26 cellular contexts compared by ENCODE assay signal in the genomic region with DNA sequence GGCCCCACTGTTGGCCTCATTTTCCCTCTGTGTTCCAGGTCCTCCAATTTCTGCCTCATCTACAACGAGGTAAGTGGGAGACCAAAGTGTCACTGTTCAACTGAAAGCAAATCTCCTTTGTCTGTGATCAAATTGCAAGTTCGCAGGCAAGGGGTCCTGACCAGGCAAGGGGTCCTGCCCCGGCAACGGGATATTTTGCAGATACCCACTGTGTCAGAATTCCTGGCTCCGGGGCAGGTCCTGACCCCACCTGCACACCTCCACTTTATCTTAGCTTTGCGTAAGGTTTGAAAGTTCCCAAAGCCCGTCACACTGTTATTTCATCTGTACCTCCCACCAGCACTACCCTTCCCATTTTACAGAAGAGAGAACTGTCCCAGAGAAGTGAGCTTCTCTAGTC. TPM values are rescaled to one million over a fixed set of nuclear protein-coding genes. Genes with fewer than 3 reads are reported as not detected.
DNase-seq lines count a peak whose midpoint lies in the region; ATAC-seq and TF ChIP-seq lines count a peak whose summit lies in the region.
"Had no signal": no experiment of that assay in that cellular context is flagged by ENCODE, and none has a peak within 500 bp of the region (broad histone marks: within the 10 kb centered on the region; RNA-seq: fewer than 3 reads in every experiment).

No MANE protein-coding gene starts in this region.

- H3K9me3 ChIP-seq in SK-N-MC (ENCODE audit: low read depth, low read length), result no peaks in the 10 kb centered on the region
- H3K9me3 ChIP-seq: left lung, psoas muscle, sigmoid colon, tibial nerve had no signal

- no peak for TF ChIP-seq CTCF in progenitor cell of endocrine pancreas (IDR thresholded peaks at IDR 0.05; ENCODE audit: unreplicated experiment)

- peak; percentile 64 for DNase-seq in CD1c-positive myeloid dendritic cell (ENCODE audit: extremely low spot score)
- DNase-seq in SK-N-MC (ENCODE audit: low read depth, low spot score), result no peak
- DNase-seq in mesendoderm, result no peak
- DNase-seq in progenitor cell of endocrine pancreas (ENCODE audit: low spot score, unreplicated experiment), result no peak
- no peak for DNase-seq in NCI-H69 (lab: John Stamatoyannopoulos, UW)
- no peak for DNase-seq in NCI-H2081 treated with DMSO at 0.1 percent for 48 hours (lab: John Stamatoyannopoulos, UW)
- DNase-seq: activated CD4-positive, alpha-beta memory T cell treated with anti-CD3 and anti-CD28 coated beads for 36 hours; activated CD4-positive, CD25-positive, alpha-beta regulatory T cell treated with anti-CD3 and anti-CD28 coated beads, Interleukin-2, amount 50 U/mL, for 72 hours; activated effector memory CD4-positive, alpha-beta T cell treated with Interleukin-2 at 50 U/mL for 16 hours; activated T-cell treated with anti-CD3 and anti-CD28 coated beads for 4 hours; CD8-positive, alpha-beta T cell; central memory CD4-positive, alpha-beta T cell; hypothalamus; immature natural killer cell; left lung; NCI-H446 treated with DMSO at 0.1 percent for 48 hours; psoas muscle; sigmoid colon; stimulated activated CD4-positive, alpha-beta T cell treated with anti-CD3 and anti-CD28 coated beads, Interleukin-4, amount 100 ng/mL, for 4 hours; stimulated activated naive CD4-positive, alpha-beta T cell treated with Interleukin-2 at 50 U/mL for 16 hours had no signal

- H3K9me3 Mint-ChIP-seq in progenitor cell of endocrine pancreas (ENCODE audit: low read depth), result no peaks in the 10 kb centered on the region
- H3K9me3 Mint-ChIP-seq: activated CD4-positive, alpha-beta memory T cell treated with anti-CD3 and anti-CD28 coated beads for 36 hours; CD8-positive, alpha-beta T cell; immature natural killer cell; neural crest cell had no signal

- H3K4me1 Mint-ChIP-seq in progenitor cell of endocrine pancreas (ENCODE audit: low read depth), result peaks cover 14% of the 10 kb centered on the region
- H3K4me1 Mint-ChIP-seq: immature natural killer cell had no signal

- WGBS in mesendoderm (ENCODE audit: extremely low coverage, insufficient coverage, low lambda C conversion rate), result no CpG with 5 or more reads among the region's 7 CpGs

- peaks cover 18% of the 10 kb centered on the region for H3K4me1 ChIP-seq in mesendoderm (ENCODE audit: control insufficient read depth, low read depth, low read length)
- H3K4me1 ChIP-seq: psoas muscle had no signal

- H3K27me3 Mint-ChIP-seq in progenitor cell of endocrine pancreas, result peaks cover 31% of the 10 kb centered on the region
- H3K27me3 Mint-ChIP-seq: activated CD4-positive, alpha-beta memory T cell treated with anti-CD3 and anti-CD28 coated beads for 36 hours; activated naive CD8-positive, alpha-beta T cell had no signal

- H3K79me2 ChIP-seq in mesendoderm (ENCODE audit: control insufficient read depth, insufficient read depth, low read length), result no peaks in the 10 kb centered on the region

- H3K18ac ChIP-seq in mesendoderm (ENCODE audit: low read length), result no peak overlapping the region

- H3K36me3 Mint-ChIP-seq in progenitor cell of endocrine pancreas (ENCODE audit: insufficient read depth), result no peaks in the 10 kb centered on the region
- H3K36me3 Mint-ChIP-seq: activated CD4-positive, alpha-beta memory T cell treated with anti-CD3 and anti-CD28 coated beads for 36 hours; activated naive CD8-positive, alpha-beta T cell; CD8-positive, alpha-beta T cell; immature natural killer cell had no signal

- H3K23ac ChIP-seq in mesendoderm (ENCODE audit: low read length), result no peak overlapping the region

- H3K4me3 ChIP-seq in SK-N-MC (no peak overlapping the region), mesendoderm (ENCODE audit: low read length) (no peak overlapping the region)
- H3K4me3 ChIP-seq: K562, left lung, psoas muscle, sigmoid colon, tibial nerve had no signal

- no peak overlapping the region for H3K4me3 Mint-ChIP-seq in progenitor cell of endocrine pancreas (ENCODE audit: low read depth)
- H3K4me3 Mint-ChIP-seq: activated CD4-positive, alpha-beta memory T cell treated with anti-CD3 and anti-CD28 coated beads for 36 hours; activated naive CD8-positive, alpha-beta T cell; CD8-positive, alpha-beta T cell; immature natural killer cell; neural crest cell had no signal

- no peaks in the 10 kb centered on the region for H3K27me3 ChIP-seq in mesendoderm (ENCODE audit: insufficient read depth, low read length, poor library complexity)
- H3K27me3 ChIP-seq: left lung, sigmoid colon, tibial nerve had no signal

- H3K36me3 ChIP-seq in SK-N-MC (ENCODE audit: insufficient read depth, low read length) (no peaks in the 10 kb centered on the region), mesendoderm (ENCODE audit: control insufficient read depth, insufficient read depth, low read length) (no peaks in the 10 kb centered on the region)
- H3K36me3 ChIP-seq: left lung, sigmoid colon, tibial nerve had no signal

- no peak overlapping the region for H4K8ac ChIP-seq in mesendoderm (ENCODE audit: low read depth, low read length)

- no peak overlapping the region for H2AK5ac ChIP-seq in mesendoderm (ENCODE audit: low read length)

- peak overlapping the region; percentile 2 for H3K27ac Mint-ChIP-seq in progenitor cell of endocrine pancreas
- H3K27ac Mint-ChIP-seq: activated CD4-positive, alpha-beta memory T cell treated with anti-CD3 and anti-CD28 coated beads for 36 hours; activated naive CD8-positive, alpha-beta T cell; CD8-positive, alpha-beta T cell; immature natural killer cell had no signal

- no peak overlapping the region for H2BK5ac ChIP-seq in mesendoderm (ENCODE audit: low read length)

- H3K79me1 ChIP-seq in mesendoderm (ENCODE audit: low read length), result no peaks in the 10 kb centered on the region

- peak overlapping the region; percentile 20 for H3K4ac ChIP-seq in mesendoderm (ENCODE audit: low read depth, low read length)

- 0 out of 2 replicates have a peak overlapping the region, but pooled peaks have one; percentile 4 for H3K27ac ChIP-seq in SK-N-MC
- no peak overlapping the region for H3K27ac ChIP-seq in mesendoderm (ENCODE audit: low read depth, low read length)

- no peak overlapping the region for H4K5ac ChIP-seq in mesendoderm (ENCODE audit: low read length)

- no peak overlapping the region for H2BK15ac ChIP-seq in mesendoderm (replicated peaks; ENCODE audit: low read depth)

- no peak overlapping the region for H3K4me2 ChIP-seq in mesendoderm (ENCODE audit: low read length)

- H3K9ac ChIP-seq in SK-N-MC (ENCODE audit: insufficient read length) (no peak overlapping the region), mesendoderm (ENCODE audit: low read length) (no peak overlapping the region)

- H2BK120ac ChIP-seq in mesendoderm (ENCODE audit: low read depth, low read length), result no peak overlapping the region

- H3K56ac ChIP-seq in mesendoderm (ENCODE audit: low read length), result no peak overlapping the region

- ATAC-seq in activated CD4-positive, CD25-positive, alpha-beta regulatory T cell treated with anti-CD3 and anti-CD28 coated beads, Interleukin-2, amount 50 U/mL, for 24 hours, result no peak
- no peak for ATAC-seq in GM21717 (IDR thresholded peaks at IDR 0.05; ENCODE audit: unreplicated experiment)
- ATAC-seq: CD8-positive, alpha-beta T cell; K562; psoas muscle had no signal

RNA-seq across cellular contexts. Expression of a gene that starts 32.1 kb away (rescaled TPM):
- 2.3 TPM for polyA plus RNA-seq in mesendoderm (2013, experiment 1 of 2)
- polyA plus RNA-seq in mesendoderm (2013, experiment 2 of 2), result 2.0 TPM
- 0.89 and 2.9 TPM in 2 replicates for total RNA-seq in progenitor cell of endocrine pancreas
